8 cellular contexts compared by ENCODE assay signal in genomic region chr11:118608268-118609214, GRCh38. TPM values are rescaled to one million over a fixed set of nuclear protein-coding genes. Genes with fewer than 3 reads are reported as not detected.
A peak's percentile ranks its signal among the peaks of the same experiment; 100 is the strongest.
DNase-seq lines count a peak whose midpoint lies in the region; ATAC-seq and TF ChIP-seq lines count a peak whose summit lies in the region.

No MANE protein-coding gene starts in this region.

- POLR2A ChIA-PET in activated CD8-positive, alpha-beta T cell treated with anti-CD3 and anti-CD28 coated beads for 36 hours (lab: Charles Lee), result interaction anchor here (0.7 to 1.9 kb wide), 7 partner anchors 11 to 514 kb away, joined by 3 to 5 read pairs (median 4); partner anchors contain the start of gene ARCN1

- peaks cover 0 to 3% (median under 1%) of the 10 kb centered on the region in 11 experiments; a peak in 7 of 22 replicates for H3K36me3 ChIP-seq in BLaER1 treated with 17β-estradiol and CSF1 and Interleukin-3, amounts not matched to agents 10 nM and 100 nM
- no peaks in the 10 kb centered on the region for H3K36me3 ChIP-seq in KMS-11 (ENCODE audit: insufficient read depth)
- no peaks in the 10 kb centered on the region for H3K36me3 ChIP-seq in ectodermal cell (ENCODE audit: control insufficient read depth, insufficient read depth, low read length)

- H3K27me3 Mint-ChIP-seq in activated CD8-positive, alpha-beta T cell treated with anti-CD3 and anti-CD28 coated beads for 36 hours, result peaks cover 12% of the 10 kb centered on the region

- peak overlapping the region; percentile 73 for H3K4me3 Mint-ChIP-seq in activated CD8-positive, alpha-beta T cell treated with anti-CD3 and anti-CD28 coated beads for 36 hours

- H3K27me3 ChIP-seq in BLaER1 treated with 17β-estradiol and CSF1 and Interleukin-3, amounts not matched to agents 10 nM and 100 nM, result peaks cover 56 to 81% (median 73%) of the 10 kb centered on the region in 11 experiments
- H3K27me3 ChIP-seq in KMS-11 (ENCODE audit: insufficient read depth, low read depth), result peaks cover 4% of the 10 kb centered on the region; the same call in 1 of the 2 replicates
- peaks cover 64% of the 10 kb centered on the region for H3K27me3 ChIP-seq in ectodermal cell (ENCODE audit: control insufficient read depth, insufficient read depth, low read length, poor library complexity, severe bottlenecking)

- peaks cover 20% of the 10 kb centered on the region for H3K4me1 Mint-ChIP-seq in activated CD8-positive, alpha-beta T cell treated with anti-CD3 and anti-CD28 coated beads for 36 hours (ENCODE audit: low read depth)

- WGBS in ectodermal cell, 2 experiments, result 9 to 10% methylated on average over 78 of the region's 78 CpGs

- peak overlapping the region; percentile 81 for H2AFZ ChIP-seq in KMS-11 (ENCODE audit: low read depth)

- no peaks in the 10 kb centered on the region for H3K79me2 ChIP-seq in KMS-11 (ENCODE audit: insufficient read depth, low read depth)

- H4K20me1 ChIP-seq in BLaER1 treated with 17β-estradiol and CSF1 and Interleukin-3, amounts not matched to agents 10 nM and 100 nM, result peaks cover 0 to 31% (median 23%) of the 10 kb centered on the region in 11 experiments; a peak in 14 of 22 replicates
- H4K20me1 ChIP-seq in KMS-11 (ENCODE audit: insufficient read depth), result no peaks in the 10 kb centered on the region

- peak overlapping the region; percentile 64 to 82 (median 76) for H3K9ac ChIP-seq in BLaER1 treated with 17β-estradiol and CSF1 and Interleukin-3, amounts not matched to agents 10 nM and 100 nM
- no peak overlapping the region for H3K9ac ChIP-seq in KMS-11

- peak overlapping the region; percentile 53 to 74 (median 68) for H3K4me3 ChIP-seq in BLaER1 treated with 17β-estradiol and CSF1 and Interleukin-3, amounts not matched to agents 10 nM and 100 nM
- H3K4me3 ChIP-seq in KMS-11 (IDR thresholded peaks at IDR 0.05; ENCODE audit: insufficient read depth, low read depth, low read length) (no peak overlapping the region), ectodermal cell (ENCODE audit: insufficient read depth, low read depth, low read length) (peak overlapping the region; percentile 41)

- no peak for TF ChIP-seq CTCF in KMS-11 (conservative IDR thresholded peaks at IDR 0.05; ENCODE audit: low read depth, low read length)
- TF ChIP-seq CTCF in activated CD8-positive, alpha-beta T cell treated with anti-CD3 and anti-CD28 coated beads for 36 hours (IDR thresholded peaks at IDR 0.05), result no peak

- CTCF ChIA-PET in activated CD8-positive, alpha-beta T cell treated with anti-CD3 and anti-CD28 coated beads for 36 hours (lab: Charles Lee), result interaction anchor here (0.5 to 11.5 kb wide), 15 partner anchors 9 to 405 kb away, joined by 3 to 177 read pairs (median 5); partner anchors contain the start of genes ARCN1, KMT2A and TMEM25

- peak overlapping the region; percentile 76 for H3K27ac Mint-ChIP-seq in activated CD8-positive, alpha-beta T cell treated with anti-CD3 and anti-CD28 coated beads for 36 hours

- H3K4me1 ChIP-seq in BLaER1 treated with 17β-estradiol and CSF1 and Interleukin-3, amounts not matched to agents 10 nM and 100 nM, result peaks cover 60 to 87% (median 77%) of the 10 kb centered on the region in 10 experiments
- H3K4me1 ChIP-seq in KMS-11 (ENCODE audit: low read depth, poor library complexity, severe bottlenecking), result no peaks in the 10 kb centered on the region
- peaks cover 69% of the 10 kb centered on the region for H3K4me1 ChIP-seq in ectodermal cell (ENCODE audit: control insufficient read depth, insufficient read depth, low read length)

- H3K27ac ChIP-seq in BLaER1 treated with 17β-estradiol and CSF1 and Interleukin-3, amounts not matched to agents 10 nM and 100 nM, result peak overlapping the region in 10 of 11 experiments; percentile 49 to 71 (median 64); a peak in 21 of 22 replicates
- no peak overlapping the region for H3K27ac ChIP-seq in KMS-11
- no peak overlapping the region for H3K27ac ChIP-seq in ectodermal cell (ENCODE audit: insufficient read depth, low read depth, low read length, poor library complexity, severe bottlenecking)

- peak; percentile 59 for ATAC-seq in activated CD8-positive, alpha-beta T cell treated with anti-CD3 and anti-CD28 coated beads for 36 hours
- ATAC-seq in GM21367 (IDR thresholded peaks at IDR 0.05; ENCODE audit: unreplicated experiment) (no peak), HG03432 (IDR thresholded peaks at IDR 0.05; ENCODE audit: unreplicated experiment) (no peak)

- no peaks in the 10 kb centered on the region for H3K36me3 Mint-ChIP-seq in activated CD8-positive, alpha-beta T cell treated with anti-CD3 and anti-CD28 coated beads for 36 hours (ENCODE audit: low read depth)

- H3K4me2 ChIP-seq in BLaER1 treated with 17β-estradiol and CSF1 and Interleukin-3, amounts not matched to agents 10 nM and 100 nM, result peak overlapping the region; percentile 85 to 100 (median 97)
- H3K4me2 ChIP-seq in KMS-11, result peak overlapping the region; percentile 71

- H3K9me3 Mint-ChIP-seq in activated CD8-positive, alpha-beta T cell treated with anti-CD3 and anti-CD28 coated beads for 36 hours, result no peaks in the 10 kb centered on the region

- no peaks in the 10 kb centered on the region for H3K9me3 ChIP-seq in BLaER1 treated with 17β-estradiol and CSF1 and Interleukin-3, amounts not matched to agents 10 nM and 100 nM (replicated peaks in 1 of 11)
- H3K9me3 ChIP-seq in ectodermal cell (ENCODE audit: control insufficient read depth, low read length), result no peaks in the 10 kb centered on the region

- intact Hi-C loops in activated CD8-positive, alpha-beta T cell treated with anti-CD3 and anti-CD28 coated beads for 36 hours (cut with micrococcal nuclease), result no loop called here

- peak; percentile 79 for DNase-seq in activated CD8-positive, alpha-beta T cell treated with anti-CD3 and anti-CD28 coated beads for 36 hours
- peak; percentile 59 to 82 for DNase-seq in lung microvascular endothelial cell (ENCODE audit: low read depth in 2 of 2)
- peak; percentile 55 to 91 (median 88) for DNase-seq in stimulated activated CD4-positive, alpha-beta T cell treated with anti-CD3 and anti-CD28 coated beads, TNF-alpha, amount 100 ng/mL, for 4 hours (ENCODE audit: low read depth in 3 of 3)

RNA-seq across cellular contexts. Expression of gene PHLDB1, which starts 1.1 kb away (rescaled TPM):
- total RNA-seq in activated CD8-positive, alpha-beta T cell treated with anti-CD3 and anti-CD28 coated beads for 36 hours, result 1 to 10 TPM; 3.0 to 5.1 TPM
- polyA plus RNA-seq in ectodermal cell (2013, experiment 1 of 4), result 106 TPM
- 108 TPM for polyA plus RNA-seq in ectodermal cell (2013, experiment 2 of 4)
- polyA plus RNA-seq in ectodermal cell (2013, experiment 3 of 4), result 87.9 TPM
- 98.6 TPM for polyA plus RNA-seq in ectodermal cell (2013, experiment 4 of 4)
- 14.9 and 25.7 TPM in 2 replicates for total RNA-seq in lung microvascular endothelial cell

RNA-seq across cellular contexts. Expression of gene ARCN1, which starts 36.3 kb away (rescaled TPM):
- 100 to 1,000 TPM; 134 to 135 TPM for total RNA-seq in activated CD8-positive, alpha-beta T cell treated with anti-CD3 and anti-CD28 coated beads for 36 hours
- polyA plus RNA-seq in ectodermal cell (2013, experiment 1 of 4), result 144 TPM
- 137 TPM for polyA plus RNA-seq in ectodermal cell (2013, experiment 2 of 4)
- polyA plus RNA-seq in ectodermal cell (2013, experiment 3 of 4), result 98.9 TPM
- 123 TPM for polyA plus RNA-seq in ectodermal cell (2013, experiment 4 of 4)
- 62.5 and 63.9 TPM in 2 replicates for total RNA-seq in lung microvascular endothelial cell

RNA-seq across cellular contexts. Expression of gene IFT46, which starts 42.8 kb away (rescaled TPM):
- 10 to 100 TPM; 14.9 to 16.0 TPM for total RNA-seq in activated CD8-positive, alpha-beta T cell treated with anti-CD3 and anti-CD28 coated beads for 36 hours
- polyA plus RNA-seq in ectodermal cell (2013, experiment 1 of 4), result 33.8 TPM
- 34.1 TPM for polyA plus RNA-seq in ectodermal cell (2013, experiment 2 of 4)
- polyA plus RNA-seq in ectodermal cell (2013, experiment 3 of 4), result 28.7 TPM
- 34.2 TPM for polyA plus RNA-seq in ectodermal cell (2013, experiment 4 of 4)
- 13.7 and 15.7 TPM in 2 replicates for total RNA-seq in lung microvascular endothelial cell

Comparison
In these comparisons a context has a peak if more than half of its experiments do, and no peak if none do; other contexts are left out.
1. H3K27ac ChIP-seq: peak in BLaER1 treated with 17β-estradiol and CSF1 and Interleukin-3, amounts not matched to agents 10 nM and 100 nM (10 of 11); none in KMS-11 (single experiment) and ectodermal cell (single experiment).
2. Peak in every context shown above with its lines, with median percentiles within 50 percentile points of each other: DNase-seq.